ENCODE assay signal across 21 cellular contexts in the genomic region with DNA sequence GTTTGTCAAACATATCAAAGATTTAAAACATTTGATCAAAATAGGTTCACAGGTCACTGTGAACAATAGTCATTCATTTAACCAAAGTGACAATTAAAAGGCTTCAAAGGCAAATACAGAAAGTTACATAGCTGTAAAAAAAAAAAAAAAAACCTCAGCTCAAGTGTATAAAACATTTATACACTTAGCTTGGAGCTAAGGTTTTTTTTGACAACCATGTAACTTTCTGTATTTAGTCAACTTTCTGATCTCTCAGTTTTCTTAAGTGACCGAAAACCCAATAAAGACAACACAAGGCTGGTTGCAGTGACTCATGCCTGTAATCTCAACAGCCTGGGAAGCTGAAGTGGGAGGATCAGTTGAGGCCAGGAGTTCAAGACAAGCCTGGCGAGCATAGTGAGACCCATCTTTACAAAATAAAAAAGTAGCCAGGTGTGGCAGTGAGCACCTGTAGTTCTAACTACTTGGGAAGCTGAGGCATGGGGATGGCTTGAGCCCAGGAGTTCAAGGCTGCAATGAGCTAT. TPM values are rescaled to one million over a fixed set of nuclear protein-coding genes. Genes with fewer than 3 reads are reported as not detected.
DNase-seq lines count a peak whose midpoint lies in the region; ATAC-seq, FAIRE-seq and TF ChIP-seq lines count a peak whose summit lies in the region.
"Had no signal": no experiment of that assay in that cellular context is flagged by ENCODE, and none has a peak within 500 bp of the region (broad histone marks: within the 10 kb centered on the region; RNA-seq: fewer than 3 reads in every experiment).

No MANE protein-coding gene starts in this region.

- no TSS peak for BruUV-seq in K562 (replicated peaks; lab: Mats Ljungman, UMichigan)

- DNase-seq in NB4 (ENCODE audit: low read depth), result peak; percentile 26
- peak in 1 of 4 experiments; percentile 6 for DNase-seq in K562 (ENCODE audit: extremely low read depth in 1 of 4, low spot score in 3 of 4)
- DNase-seq in islet precursor cell, result peak; percentile 75
- DNase-seq in mesenteric fat pad (ENCODE audit: low spot score), result no peak
- DNase-seq in D721Med (ENCODE audit: insufficient read length, low spot score), result no peak
- DNase-seq: activated CD4-positive, alpha-beta T cell treated with anti-CD3 and anti-CD28 coated beads, Interleukin-2, amount 50 U/mL, for 4 hours; activated T-cell treated with anti-CD3 and anti-CD28 coated beads, Interleukin-2, amount 50 U/mL, for 4 hours; CD8-positive, alpha-beta T cell; DMS79 treated with DMSO at 0.1 percent for 48 hours; heart left ventricle; naive thymus-derived CD8-positive, alpha-beta T cell; NCI-H2029 treated with DMSO at 0.1 percent for 48 hours; NCI-H510A; stimulated activated CD4-positive, alpha-beta T cell treated with anti-CD3 and anti-CD28 coated beads, Interleukin-4, amount 100 ng/mL, for 1 hour had no signal

- FAIRE-seq in K562 (lab: Jason Lieb, UNC) (peak; percentile 29), D721Med (lab: Jason Lieb, UNC) (no peak)

- ATAC-seq in GM18868 (IDR thresholded peaks at IDR 0.05; ENCODE audit: unreplicated experiment) (peak; percentile 51), K562 (no peak), HG02970 (IDR thresholded peaks at IDR 0.05; ENCODE audit: low FRiP score, unreplicated experiment) (no peak), GM18498 (IDR thresholded peaks at IDR 0.05; ENCODE audit: unreplicated experiment) (no peak)
- ATAC-seq: activated naive CD4-positive, alpha-beta T cell treated with anti-CD3 and anti-CD28 coated beads, Interleukin-2, amount 50 U/mL, for 72 hours; activated T-cell treated with anti-CD3 and anti-CD28 coated beads, Interleukin-2, amount 50 U/mL, for 4 hours; CD8-positive, alpha-beta T cell; esophagus mucosa; heart left ventricle; naive thymus-derived CD8-positive, alpha-beta T cell; Right ventricle myocardium inferior had no signal

- in situ Hi-C loops in K562 (cut with MboI), result no loop called here

- H3K4me3 ChIP-seq in NB4 (ENCODE audit: low read depth, low read length) (no peak overlapping the region), K562 (no peak overlapping the region)
- H3K4me3 ChIP-seq: heart left ventricle, skin epidermis had no signal

- no peaks in the 10 kb centered on the region for H3K9me3 ChIP-seq in K562 (replicated peaks; ENCODE audit: control insufficient read depth, insufficient read depth, low read depth, low read length)

- POLR2A ChIA-PET in K562 (lab: Yijun Ruan, JAX), result interaction anchor here (0.6 kb wide), 1 partner anchor 110 kb away, joined by 3 read pairs; no protein-coding TSS in a partner anchor

- no peak for TF ChIP-seq RAD21 in K562 (CRISPR knock-in tag; conservative IDR thresholded peaks at IDR 0.05 in 1 of 2, IDR thresholded peaks at IDR 0.05 in 1 of 2)

- H4K20me1 ChIP-seq in K562 (replicated peaks; ENCODE audit: control insufficient read depth, insufficient read depth, low read length), result no peaks in the 10 kb centered on the region

- no peak for TF ChIP-seq CTCF in NB4 (IDR thresholded peaks at IDR 0.05; ENCODE audit: low read depth, low read length)
- TF ChIP-seq CTCF in K562 (IDR thresholded peaks at IDR 0.05 in 2 of 3, conservative IDR thresholded peaks at IDR 0.05 in 1 of 3; ENCODE audit: insufficient read depth in 2 of 3, low read depth in 1 of 3, low read length in 3 of 3), result no peak
- no peak for TF ChIP-seq CTCF in D721Med (IDR thresholded peaks at IDR 0.05; ENCODE audit: insufficient read depth, missing control alignments)

- CTCF ChIA-PET in K562 (lab: Yijun Ruan, JAX; ENCODE audit: low intra/inter-chr PET ratio), result no interaction called here

- TF ChIP-seq POLR2A in NB4 (IDR thresholded peaks at IDR 0.05; ENCODE audit: extremely low read depth, insufficient read length) (no peak), K562 (conservative IDR thresholded peaks at IDR 0.05) (no peak)

- no peaks in the 10 kb centered on the region for H3K79me2 ChIP-seq in K562 (ENCODE audit: control insufficient read depth, insufficient read depth, low read length)

- H3K9me1 ChIP-seq in K562 (ENCODE audit: control insufficient read depth, insufficient read depth, low read length), result no peaks in the 10 kb centered on the region

- intact Hi-C loops in K562 (cut with micrococcal nuclease), result loop anchor here (10.0 kb wide), 1 partner anchor 385 kb away; no protein-coding TSS in a partner anchor

- H3K27ac ChIP-seq in K562 (ENCODE audit: extremely low read depth, low read depth, low read length), result no peak overlapping the region
- H3K27ac ChIP-seq: heart left ventricle, skin epidermis had no signal

- peaks cover 0 to 16% of the 10 kb centered on the region in 2 experiments; a peak in 3 of 5 replicates for H3K27me3 ChIP-seq in K562 (ENCODE audit: control insufficient read depth in 2 of 2, insufficient read depth in 2 of 2, low read length in 2 of 2)
- H3K27me3 ChIP-seq: heart left ventricle had no signal

- no peak overlapping the region for H3K9ac ChIP-seq in K562 (ENCODE audit: insufficient read depth in 1 of 2, low read depth in 2 of 2, low read length in 2 of 2)

- H3K4me1 ChIP-seq in K562 (replicated peaks in 1 of 2; ENCODE audit: control insufficient read depth in 2 of 2, insufficient read depth in 2 of 2, low read length in 2 of 2), result no peaks in the 10 kb centered on the region
- H3K4me1 ChIP-seq: heart left ventricle had no signal

- H3K36me3 ChIP-seq in K562 (ENCODE audit: control insufficient read depth, insufficient read depth, low read length), result no peaks in the 10 kb centered on the region
- H3K36me3 ChIP-seq: heart left ventricle had no signal

- no peak overlapping the region for H2AFZ ChIP-seq in K562 (ENCODE audit: low read depth, low read length)

- no peak overlapping the region for H3K4me2 ChIP-seq in K562 (ENCODE audit: insufficient read depth, low read length)

- no peak for TF ChIP-seq EP300 in K562 (IDR thresholded peaks at IDR 0.05; ENCODE audit: low read length)

- WGBS in K562 (ENCODE audit: insufficient coverage, low coverage, missing lambda C conversion rate), result 0% methylated on average over 2 of the region's 2 CpGs

TF ChIP-seq in K562, 482 proteins besides CTCF, POLR2A, EP300 and RAD21:
- TF ChIP-seq PYGO2 (tag; IDR thresholded peaks at IDR 0.05) (no peak), JUND (IDR thresholded peaks at IDR 0.05; ENCODE audit: borderline replicate concordance, low read depth, low read length) (peak; percentile 30; the same call in 1 of the 2 replicates), JUND (tag; IDR thresholded peaks at IDR 0.05; ENCODE audit: borderline replicate concordance, low read depth, low read length) (no peak), FOSL1 (tag; conservative IDR thresholded peaks at IDR 0.05) (peak; percentile 62)

RNA-seq across cellular contexts. Expression of gene UBTD2, which starts 16.4 kb away (rescaled TPM):
- total RNA-seq in K562 (2011; cell fraction: chromatin; rRNA removed; ENCODE audit: low replicate concordance), result 0.12 and 0.19 TPM in 2 replicates
- total RNA-seq in K562 (2011; cell fraction: nucleolus; rRNA removed), result 0.13 TPM in 1 of 2 replicates, not detected in the other
- 0.15 TPM in 1 of 2 replicates, not detected in the other for total RNA-seq in K562 (2011; cell fraction: nucleoplasm; rRNA removed)
- total RNA-seq in K562 (2014; rRNA removed) (0.08 and 0.23 TPM in 2 replicates), K562 (2014; rRNA removed; fragmentation: Illumina TruSeq; extraction: Trizol) (0.15 and 0.19 TPM in 2 replicates), K562 (2015; rRNA removed; fragmentation: Illumina TruSeq; extraction: Trizol) (0.07 and 0.08 TPM in 2 replicates), K562 (2021) (0.16 and 0.22 TPM in 2 replicates), mesenteric fat pad (13.0 TPM)
- polyA plus RNA-seq in K562 (2011; rRNA removed) (0.23 and 0.46 TPM in 2 replicates), K562 (2014; fragmentation: Illumina TruSeq; extraction: Trizol) (0.12 and 0.18 TPM in 2 replicates), K562 (2014; fragmentation: Nextera tagmentation; extraction: Ambion mirVana) (under 1 TPM in 1 of 2 experiments, not detected in 1; 0.01 TPM), K562 (2014; rRNA removed) (0.03 and 0.18 TPM in 2 replicates)
- polyA plus RNA-seq in K562 (2011; cell fraction: cytosol; rRNA removed), result 0.03 and 0.22 TPM in 2 replicates
- 0.04 and 0.11 TPM in 2 replicates for polyA plus RNA-seq in K562 (2011; cell fraction: nucleus; rRNA removed)
- 0.10 and 0.17 TPM in 2 replicates for polyA plus RNA-seq in K562 (2012)
- polyA minus RNA-seq in K562 (2011; rRNA and poly(A)+ RNA removed), result 0.18 and 0.46 TPM in 2 replicates
- 0.29 and 0.64 TPM in 2 replicates for polyA minus RNA-seq in K562 (2011; cell fraction: cytosol; rRNA and poly(A)+ RNA removed)
- 0.13 TPM in 1 of 2 replicates, not detected in the other for polyA minus RNA-seq in K562 (2011; cell fraction: nucleus; rRNA and poly(A)+ RNA removed)

Comparison
In these comparisons a context has a peak if more than half of its experiments do, and no peak if none do; other contexts are left out.
1. DNase-seq: peak in NB4 (single experiment) and islet precursor cell (single experiment); none in mesenteric fat pad (single experiment) and D721Med (single experiment).
2. RNA of gene UBTD2, which starts 16.4 kb away (total RNA-seq): 13.0 TPM in mesenteric fat pad (single experiment); 0.07 to 0.23 TPM in K562; every median in the first group is over 10 times any median in the second.